ENCODE assay signal across 18 cellular contexts in the genomic region with DNA sequence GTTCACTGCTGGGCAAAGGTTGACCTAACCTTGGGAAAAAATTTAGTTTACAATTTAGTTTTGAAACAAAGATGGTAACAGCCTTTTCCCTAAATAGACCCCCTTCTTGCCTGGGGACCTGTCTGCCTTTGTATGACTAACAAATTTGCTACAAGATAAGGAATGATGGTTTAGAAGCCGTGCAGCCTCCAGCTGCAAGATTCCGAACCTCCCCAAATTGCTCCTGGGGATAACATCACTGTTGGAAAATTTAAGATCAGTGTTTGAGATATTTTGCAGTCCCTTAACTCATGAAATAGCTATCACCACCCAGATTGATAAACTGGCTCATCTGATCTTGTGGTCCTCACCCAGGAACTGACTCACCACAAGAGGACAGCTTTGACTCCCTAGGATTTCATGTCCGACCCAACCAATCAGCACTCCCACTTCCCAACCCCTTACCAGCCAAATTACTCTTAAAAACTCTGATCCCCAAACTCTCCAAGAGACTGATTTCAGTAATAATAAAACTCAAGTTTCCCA.
DNase-seq lines count a peak whose midpoint lies in the region; ATAC-seq and TF ChIP-seq lines count a peak whose summit lies in the region.
"Had no signal": no experiment of that assay in that cellular context is flagged by ENCODE, and none has a peak within 500 bp of the region (broad histone marks: within the 10 kb centered on the region; RNA-seq: fewer than 3 reads in every experiment).

No MANE protein-coding gene starts in this region.

- no peak overlapping the region for H3K4me3 Mint-ChIP-seq in neural crest cell
- H3K4me3 Mint-ChIP-seq: CD4-positive, CD25-positive, alpha-beta regulatory T cell; CD8-positive, alpha-beta memory T cell; IgD-negative memory B cell had no signal

- peak overlapping the region; percentile 12 for H3K27ac Mint-ChIP-seq in neural crest cell (ENCODE audit: unreplicated experiment)
- H3K27ac Mint-ChIP-seq: CD4-positive, CD25-positive, alpha-beta regulatory T cell; IgD-negative memory B cell had no signal

- H3K27me3 Mint-ChIP-seq in neural crest cell (ENCODE audit: low read depth), result no peaks in the 10 kb centered on the region
- H3K27me3 Mint-ChIP-seq: CD4-positive, CD25-positive, alpha-beta regulatory T cell; CD8-positive, alpha-beta memory T cell had no signal

- DNase-seq in EH (ENCODE audit: low read depth) (peak; percentile 24), NCI-H226 (peak; percentile 33), neural crest cell (ENCODE audit: low read depth, low spot score) (no peak), H7 (no peak), Right ventricle myocardium inferior (ENCODE audit: missing footprints) (no peak)
- DNase-seq: ACHN; BE2C; C1 segment of cervical spinal cord; CD4-positive, CD25-positive, alpha-beta regulatory T cell; CD8-positive, alpha-beta memory T cell; COR-L47; DMS 273 treated with DMSO at 0.1 percent for 48 hours; KBM-7 had no signal

- H3K36me3 ChIP-seq in H7 (replicated peaks; ENCODE audit: control insufficient read depth, insufficient read depth, low read length), result no peaks in the 10 kb centered on the region
- H3K36me3 ChIP-seq: BE2C, HAP-1 had no signal

- H3K9me3 Mint-ChIP-seq in neural crest cell, result peaks cover 3% of the 10 kb centered on the region

- no peaks in the 10 kb centered on the region for H3K4me1 Mint-ChIP-seq in neural crest cell
- H3K4me1 Mint-ChIP-seq: CD4-positive, CD25-positive, alpha-beta regulatory T cell; CD8-positive, alpha-beta memory T cell; IgD-negative memory B cell had no signal

- no peak overlapping the region for H3K4me3 ChIP-seq in H7 (ENCODE audit: insufficient read depth, low read depth, low read length)
- H3K4me3 ChIP-seq: GM12878, HAP-1 had no signal

- H3K27me3 ChIP-seq in H7 (ENCODE audit: control insufficient read depth, insufficient read depth, low read length), result no peaks in the 10 kb centered on the region
- H3K27me3 ChIP-seq: BE2C had no signal

- no peak for TF ChIP-seq CTCF in neural crest cell (conservative IDR thresholded peaks at IDR 0.05)

- no peaks in the 10 kb centered on the region for H3K36me3 Mint-ChIP-seq in neural crest cell (ENCODE audit: low read depth)
- H3K36me3 Mint-ChIP-seq: CD4-positive, CD25-positive, alpha-beta regulatory T cell; CD8-positive, alpha-beta memory T cell; IgD-negative memory B cell had no signal

- intact Hi-C loops in Right ventricle myocardium inferior (cut with DNase I), result no loop called here

- ATAC-seq in Right ventricle myocardium inferior, result no peak
- no peak for ATAC-seq in HG02623 (IDR thresholded peaks at IDR 0.05; ENCODE audit: unreplicated experiment)
- ATAC-seq: GM12878, HepG2 had no signal

Comparison
In these comparisons a context has a peak if more than half of its experiments do, and no peak if none do; other contexts are left out.
1. DNase-seq: peak in EH (single experiment) and NCI-H226 (single experiment); none in neural crest cell (single experiment), H7 (single experiment) and Right ventricle myocardium inferior (single experiment).